In genomic region chr1:203640723-203641523, GRCh38 we compare ENCODE assay signal across 19 cellular contexts. TPM values are rescaled to one million over a fixed set of nuclear protein-coding genes. Genes with fewer than 3 reads are reported as not detected.
DNase-seq lines count a peak whose midpoint lies in the region; ATAC-seq and TF ChIP-seq lines count a peak whose summit lies in the region.
"Had no signal": no experiment of that assay in that cellular context is flagged by ENCODE, and none has a peak within 500 bp of the region (broad histone marks: within the 10 kb centered on the region; RNA-seq: fewer than 3 reads in every experiment).

No MANE protein-coding gene starts in this region.

- H3K36me3 ChIP-seq in rectal smooth muscle tissue (ENCODE audit: control insufficient read depth, insufficient read depth, low read length) (peaks cover 4% of the 10 kb centered on the region), testis (ENCODE audit: low read depth, missing control alignments) (no peaks in the 10 kb centered on the region)
- H3K36me3 ChIP-seq: gastrocnemius medialis, ovary had no signal

- CTCF ChIA-PET in CD4-positive, alpha-beta T cell (lab: Charles Lee), result interaction anchor here (1.2 to 2.1 kb wide), 3 partner anchors 12 to 34 kb away, joined by 3 to 7 read pairs (median 4); partner anchors contain the start of gene ATP2B4
- CTCF ChIA-PET in activated naive CD4-positive, alpha-beta T cell treated with anti-CD3 and anti-CD28 coated beads for 36 hours (lab: Charles Lee), result interaction anchor here (1.0 to 2.1 kb wide), 2 partner anchors 10 to 61 kb away, joined by 3 to 5 read pairs; no protein-coding TSS in a partner anchor
- CTCF ChIA-PET in activated CD8-positive, alpha-beta T cell treated with anti-CD3 and anti-CD28 coated beads, Interleukin-2, amount 10 ng/mL, durations not matched to agents 7 days and 5 days (lab: Charles Lee), result interaction anchor here (0.7 to 1.6 kb wide), 6 partner anchors 11 to 61 kb away, joined by 3 to 6 read pairs (median 3); partner anchors contain the start of gene ATP2B4

- no peak for TF ChIP-seq CTCF in CD4-positive, alpha-beta T cell (IDR thresholded peaks at IDR 0.05)
- TF ChIP-seq CTCF in coronary artery (IDR thresholded peaks at IDR 0.05), result no peak
- no peak for TF ChIP-seq CTCF in testis (IDR thresholded peaks at IDR 0.05)

- TF ChIP-seq POLR2A in testis (IDR thresholded peaks at IDR 0.05), result no peak

- H3K4me3 Mint-ChIP-seq in CD4-positive, alpha-beta T cell, result no peak overlapping the region
- no peak overlapping the region for H3K4me3 Mint-ChIP-seq in activated naive CD4-positive, alpha-beta T cell treated with anti-CD3 and anti-CD28 coated beads for 36 hours
- no peak overlapping the region for H3K4me3 Mint-ChIP-seq in activated CD8-positive, alpha-beta T cell treated with anti-CD3 and anti-CD28 coated beads, Interleukin-2, amount 10 ng/mL, durations not matched to agents 7 days and 5 days
- H3K4me3 Mint-ChIP-seq: dendritic cell treated with granulocyte-macrophage colony-stimulating factor and Interleukin-4, amounts not matched to agents 40 ng/mL and 50 ng/mL, for 4 days had no signal

- intact Hi-C loops in CD4-positive, alpha-beta T cell (cut with DNase I, micrococcal nuclease), result no loop called here
- intact Hi-C loops in activated naive CD4-positive, alpha-beta T cell treated with anti-CD3 and anti-CD28 coated beads for 36 hours (cut with micrococcal nuclease), result no loop called here
- intact Hi-C loops in testis (cut with DNase I; ENCODE audit: low total_unique reads), result no loop called here

- no peak overlapping the region for H3K9ac ChIP-seq in rectal smooth muscle tissue (ENCODE audit: low read length)
- H3K9ac ChIP-seq: GM23248 had no signal

- H3K36me3 Mint-ChIP-seq in CD4-positive, alpha-beta T cell (ENCODE audit: low read depth), result peaks cover 70% of the 10 kb centered on the region
- no peaks in the 10 kb centered on the region for H3K36me3 Mint-ChIP-seq in activated naive CD4-positive, alpha-beta T cell treated with anti-CD3 and anti-CD28 coated beads for 36 hours (ENCODE audit: low read depth)
- H3K36me3 Mint-ChIP-seq in activated CD8-positive, alpha-beta T cell treated with anti-CD3 and anti-CD28 coated beads, Interleukin-2, amount 10 ng/mL, durations not matched to agents 7 days and 5 days (ENCODE audit: low read depth), result peaks cover 67% of the 10 kb centered on the region

- POLR2A ChIA-PET in CD4-positive, alpha-beta T cell (lab: Charles Lee), result interaction anchor here (1.9 to 2.2 kb wide), 2 partner anchors 12 to 14 kb away, joined by 9 to 10 read pairs; partner anchors contain the start of gene ATP2B4
- POLR2A ChIA-PET in activated CD8-positive, alpha-beta T cell treated with anti-CD3 and anti-CD28 coated beads, Interleukin-2, amount 10 ng/mL, durations not matched to agents 7 days and 5 days (lab: Charles Lee), result interaction anchor here (0.8 kb wide), 1 partner anchor 15 kb away, joined by 5 read pairs; the partner anchor contains the start of gene ATP2B4

- H3K4me1 Mint-ChIP-seq in CD4-positive, alpha-beta T cell (ENCODE audit: low read depth), result peaks cover 86% of the 10 kb centered on the region
- peaks cover 28% of the 10 kb centered on the region for H3K4me1 Mint-ChIP-seq in activated naive CD4-positive, alpha-beta T cell treated with anti-CD3 and anti-CD28 coated beads for 36 hours (ENCODE audit: low read depth)
- peaks cover 52% of the 10 kb centered on the region for H3K4me1 Mint-ChIP-seq in activated CD8-positive, alpha-beta T cell treated with anti-CD3 and anti-CD28 coated beads, Interleukin-2, amount 10 ng/mL, durations not matched to agents 7 days and 5 days (ENCODE audit: low read depth)

- H3K4me1 ChIP-seq in rectal smooth muscle tissue (ENCODE audit: control insufficient read depth, insufficient read depth, low read length) (peaks cover 68% of the 10 kb centered on the region), testis (peaks cover 53% of the 10 kb centered on the region)

- 77 to 87% methylated on average over 5 of the region's 5 CpGs for WGBS in testis, 2 donors

- no peaks in the 10 kb centered on the region for H3K27me3 Mint-ChIP-seq in CD4-positive, alpha-beta T cell
- H3K27me3 Mint-ChIP-seq in activated naive CD4-positive, alpha-beta T cell treated with anti-CD3 and anti-CD28 coated beads for 36 hours (ENCODE audit: low read depth), result no peaks in the 10 kb centered on the region
- no peaks in the 10 kb centered on the region for H3K27me3 Mint-ChIP-seq in activated CD8-positive, alpha-beta T cell treated with anti-CD3 and anti-CD28 coated beads, Interleukin-2, amount 10 ng/mL, durations not matched to agents 7 days and 5 days (ENCODE audit: low read depth)
- H3K27me3 Mint-ChIP-seq: dendritic cell treated with granulocyte-macrophage colony-stimulating factor and Interleukin-4, amounts not matched to agents 40 ng/mL and 50 ng/mL, for 4 days had no signal

- H3K9me3 Mint-ChIP-seq in CD4-positive, alpha-beta T cell, result no peaks in the 10 kb centered on the region
- H3K9me3 Mint-ChIP-seq in activated naive CD4-positive, alpha-beta T cell treated with anti-CD3 and anti-CD28 coated beads for 36 hours, result no peaks in the 10 kb centered on the region
- H3K9me3 Mint-ChIP-seq in activated CD8-positive, alpha-beta T cell treated with anti-CD3 and anti-CD28 coated beads, Interleukin-2, amount 10 ng/mL, durations not matched to agents 7 days and 5 days (ENCODE audit: insufficient read depth), result no peaks in the 10 kb centered on the region
- H3K9me3 Mint-ChIP-seq: dendritic cell treated with granulocyte-macrophage colony-stimulating factor and Interleukin-4, amounts not matched to agents 40 ng/mL and 50 ng/mL, for 4 days had no signal

- no peaks in the 10 kb centered on the region for H3K27me3 ChIP-seq in CD4-positive, alpha-beta T cell (ENCODE audit: control insufficient read depth, insufficient read depth, low read length)
- no peaks in the 10 kb centered on the region for H3K27me3 ChIP-seq in rectal smooth muscle tissue (ENCODE audit: control insufficient read depth, insufficient read depth, low read length)
- H3K27me3 ChIP-seq in testis, result no peaks in the 10 kb centered on the region
- H3K27me3 ChIP-seq: gastrocnemius medialis, ovary had no signal

- DNase-seq in CD4-positive, alpha-beta T cell, result no peak
- DNase-seq in NCI-H1694 treated with DMSO at 0.1 percent for 48 hours (lab: John Stamatoyannopoulos, UW) (peak; percentile 97), coronary artery (ENCODE audit: low spot score) (no peak), testis (no peak), AG08396 (ENCODE audit: low spot score) (no peak)
- no peak for DNase-seq in activated naive CD4-positive, alpha-beta T cell treated with anti-CD3 and anti-CD28 coated beads for 36 hours
- no peak for DNase-seq in activated CD8-positive, alpha-beta T cell treated with anti-CD3 and anti-CD28 coated beads, Interleukin-2, amount 10 ng/mL, durations not matched to agents 7 days and 5 days
- DNase-seq: activated CD4-positive, CD25-positive, alpha-beta regulatory T cell treated with anti-CD3 and anti-CD28 coated beads, Interleukin-2, amount 50 U/mL, for 72 hours; AML-193; DMS53; gastrocnemius medialis; GM23248; NCI-H187; NCI-H510A treated with DMSO at 0.1 percent for 48 hours; ovary; PC-3; T1000 had no signal

- no peak for ATAC-seq in CD4-positive, alpha-beta T cell (ENCODE audit: poor library complexity)
- ATAC-seq in activated CD8-positive, alpha-beta T cell treated with anti-CD3 and anti-CD28 coated beads, Interleukin-2, amount 10 ng/mL, durations not matched to agents 7 days and 5 days, result no peak
- ATAC-seq: gastrocnemius medialis, PC-3 had no signal

- peak overlapping the region; percentile 32 for H3K27ac Mint-ChIP-seq in CD4-positive, alpha-beta T cell
- no peak overlapping the region for H3K27ac Mint-ChIP-seq in activated naive CD4-positive, alpha-beta T cell treated with anti-CD3 and anti-CD28 coated beads for 36 hours
- H3K27ac Mint-ChIP-seq in activated CD8-positive, alpha-beta T cell treated with anti-CD3 and anti-CD28 coated beads, Interleukin-2, amount 10 ng/mL, durations not matched to agents 7 days and 5 days, result no peak overlapping the region
- H3K27ac Mint-ChIP-seq: dendritic cell treated with granulocyte-macrophage colony-stimulating factor and Interleukin-4, amounts not matched to agents 40 ng/mL and 50 ng/mL, for 4 days had no signal

- no peak overlapping the region for H3K27ac ChIP-seq in CD4-positive, alpha-beta T cell (ENCODE audit: low read depth, low read length)
- H3K27ac ChIP-seq in coronary artery (peak overlapping the region; percentile 23 to 85), rectal smooth muscle tissue (ENCODE audit: low read depth, low read length) (peak overlapping the region; percentile 79), testis (no peak overlapping the region)
- H3K27ac ChIP-seq: gastrocnemius medialis, GM23248, ovary had no signal

- no peaks in the 10 kb centered on the region for H3K9me3 ChIP-seq in CD4-positive, alpha-beta T cell (ENCODE audit: control insufficient read depth, low read length)
- no peaks in the 10 kb centered on the region for H3K9me3 ChIP-seq in testis
- H3K9me3 ChIP-seq: gastrocnemius medialis, ovary had no signal

- H3K4me3 ChIP-seq in coronary artery (no peak overlapping the region), rectal smooth muscle tissue (ENCODE audit: low read length) (no peak overlapping the region), testis (no peak overlapping the region)
- H3K4me3 ChIP-seq: gastrocnemius medialis, GM23248, ovary had no signal

RNA-seq across cellular contexts. Expression of gene ATP2B4, which starts 14.3 kb away (rescaled TPM):
- 10 to 100 TPM; 23.6 to 23.7 TPM for total RNA-seq in CD4-positive, alpha-beta T cell
- total RNA-seq in activated naive CD4-positive, alpha-beta T cell treated with anti-CD3 and anti-CD28 coated beads for 36 hours, result 10 to 100 TPM; 17.7 to 19.6 TPM
- total RNA-seq in activated CD8-positive, alpha-beta T cell treated with anti-CD3 and anti-CD28 coated beads, Interleukin-2, amount 10 ng/mL, durations not matched to agents 7 days and 5 days, result 10 to 100 TPM; 65.0 to 65.1 TPM
- total RNA-seq in testis, result 100 to 1,000 TPM; 124 to 125 TPM
- 124 TPM for polyA plus RNA-seq in testis (ENCODE audit: insufficient read depth, low read depth, low replicate concordance)

Comparison
In these comparisons a context has a peak if more than half of its experiments do, and no peak if none do; other contexts are left out.
1. H3K27ac ChIP-seq: peak in coronary artery (2 of 2) and rectal smooth muscle tissue (single experiment); none in CD4-positive, alpha-beta T cell (single experiment) and testis (0 of 2).